ENCODE assay signal across 11 cellular contexts in the genomic region with DNA sequence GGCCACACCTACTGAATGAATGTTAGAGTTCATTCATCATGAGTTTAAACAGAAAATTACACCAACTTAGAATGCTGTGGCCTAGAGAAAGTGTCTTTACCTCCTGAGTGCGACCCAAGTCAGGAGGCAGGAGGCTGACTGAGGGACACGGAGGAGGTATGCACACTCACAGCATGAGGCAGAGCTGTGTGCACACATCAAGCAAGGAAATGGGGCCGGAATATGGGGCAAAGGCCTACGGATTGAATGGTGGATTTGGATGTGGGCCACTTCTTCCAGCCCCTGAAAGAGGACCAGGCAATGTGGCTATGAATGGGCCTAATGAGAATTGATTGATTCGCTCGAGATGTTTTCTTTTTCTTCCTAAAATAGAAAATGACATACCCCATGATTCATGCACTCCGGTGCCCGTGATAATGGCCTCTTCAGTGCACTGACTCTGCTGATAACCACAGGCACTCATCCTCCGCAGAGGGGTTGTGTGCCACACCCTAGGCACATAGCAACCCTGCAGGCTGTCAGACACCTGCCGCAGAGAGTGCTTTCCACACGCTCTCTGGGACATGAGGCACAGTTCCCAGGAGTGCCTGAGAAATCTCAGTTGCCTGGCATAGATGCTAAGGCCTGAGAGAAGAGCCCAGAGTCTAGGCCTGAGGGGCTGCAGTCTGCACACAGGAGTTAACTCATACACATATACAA.
DNase-seq lines count a peak whose midpoint lies in the region; ATAC-seq, FAIRE-seq and TF ChIP-seq lines count a peak whose summit lies in the region.
"Had no signal": no experiment of that assay in that cellular context is flagged by ENCODE, and none has a peak within 500 bp of the region (broad histone marks: within the 10 kb centered on the region; RNA-seq: fewer than 3 reads in every experiment).

No MANE protein-coding gene starts in this region.

- no peaks in the 10 kb centered on the region for H4K20me1 ChIP-seq in GM12878 (ENCODE audit: control insufficient read depth, insufficient read depth)

- in situ Hi-C loops in GM12878 (cut with MboI), result no loop called here

- H2AFZ ChIP-seq in GM12878 (ENCODE audit: control insufficient read depth, low read depth, low read length), result no peak overlapping the region

- no peaks in the 10 kb centered on the region for H3K79me2 ChIP-seq in GM12878 (ENCODE audit: control insufficient read depth, insufficient read depth, low read length)

- TF ChIP-seq CTCF in GM12878 (IDR thresholded peaks at IDR 0.05 in 2 of 3, conservative IDR thresholded peaks at IDR 0.05 in 1 of 3; ENCODE audit: control insufficient read depth in 2 of 3, extremely low read depth in 1 of 3, insufficient read depth in 1 of 3, low read depth in 3 of 3, low read length in 3 of 3) (no peak), mucosa of descending colon (IDR thresholded peaks at IDR 0.05) (no peak)

- no peak for TF ChIP-seq POLR2A in GM12878 (IDR thresholded peaks at IDR 0.05; ENCODE audit: low read depth, low read length)

- POLR2A ChIA-PET in GM12878 (lab: Charles Lee), result no interaction called here

- no peak overlapping the region for H3K27ac ChIP-seq in GM12878 (ENCODE audit: control insufficient read depth, insufficient read depth)

- H3K4me2 ChIP-seq in GM12878 (ENCODE audit: control insufficient read depth, insufficient read depth), result no peak overlapping the region

- no TSS peak for BruUV-seq in GM12878 (replicated peaks; lab: Mats Ljungman, UMichigan)

- H3K36me3 ChIP-seq in GM12878 (ENCODE audit: control insufficient read depth in 2 of 2, insufficient read depth in 2 of 2, low read length in 1 of 2) (no peaks in the 10 kb centered on the region), mucosa of descending colon (ENCODE audit: low read depth) (no peaks in the 10 kb centered on the region)

- H3K9ac ChIP-seq in GM12878 (ENCODE audit: control insufficient read depth, insufficient read depth, low read length), result no peak overlapping the region

- TF ChIP-seq EP300 in GM12878 (IDR thresholded peaks at IDR 0.05; ENCODE audit: borderline replicate concordance in 1 of 2, control insufficient read depth in 1 of 2, low read depth in 2 of 2, low read length in 2 of 2), result no peak

- ATAC-seq in GM12878 (peak; percentile 27; the same call in 2 of the 3 replicates), mucosa of descending colon (peak; percentile 96), HG02973 (IDR thresholded peaks at IDR 0.05; ENCODE audit: unreplicated experiment) (no peak)

- TF ChIP-seq RAD21 in GM12878 (IDR thresholded peaks at IDR 0.05; ENCODE audit: insufficient read depth, low read depth, low read length), result no peak

- H3K4me1 ChIP-seq in GM12878 (ENCODE audit: control insufficient read depth, insufficient read depth, low read length), result no peaks in the 10 kb centered on the region
- H3K4me1 ChIP-seq in mucosa of descending colon (ENCODE audit: low read depth), result peaks cover 17% of the 10 kb centered on the region

- RAD21 ChIA-PET in GM12878 (lab: Charles Lee; ENCODE audit: unreplicated experiment), result no interaction called here

- H3K4me3 ChIP-seq in GM12878, result no peak overlapping the region
- no peak overlapping the region for H3K4me3 ChIP-seq in mucosa of descending colon

- intact Hi-C loops in GM12878 (cut with micrococcal nuclease; ENCODE audit: unreplicated experiment), result no loop called here
- intact Hi-C loops in mucosa of descending colon (cut with DNase I, micrococcal nuclease), result no loop called here

- DNase-seq in DMS153 (lab: John Stamatoyannopoulos, UW) (peak; percentile 100), NCI-H2029 (lab: John Stamatoyannopoulos, UW) (peak; percentile 92), GM12878 (ENCODE audit: low read depth, low spot score) (no peak), mucosa of descending colon (peak; percentile 62 to 71 (median 69)), RKO (ENCODE audit: low spot score) (no peak)
- DNase-seq in effector CD4-positive, alpha-beta T cell, result no peak
- no peak for DNase-seq in stimulated activated CD4-positive, alpha-beta T cell treated with anti-CD3 and anti-CD28 coated beads, Interleukin-2, amount 100 ng/mL, for 48 hours
- DNase-seq: glutamatergic neuron; H9; stimulated activated CD4-positive, alpha-beta T cell treated with anti-CD3 and anti-CD28 coated beads, Interleukin-15, amount 100 ng/mL, for 24 hours had no signal

- H3K9me3 ChIP-seq in GM12878 (replicated peaks; ENCODE audit: control insufficient read depth, insufficient read depth, low read length) (no peaks in the 10 kb centered on the region), mucosa of descending colon (no peaks in the 10 kb centered on the region)

- FAIRE-seq in GM12878 (lab: Jason Lieb, UNC), result no peak

- CTCF ChIA-PET in GM12878 (lab: Yijun Ruan, JAX), result interaction anchor here (1.1 kb wide), 1 partner anchor 161 kb away, joined by 3 read pairs; no protein-coding TSS in a partner anchor

- SMC1A ChIA-PET in GM12878 (lab: Charles Lee; ENCODE audit: uncharacterized antibody, unreplicated experiment), result no interaction called here

- no peaks in the 10 kb centered on the region for H3K27me3 ChIP-seq in GM12878 (replicated peaks in 1 of 2; ENCODE audit: control insufficient read depth in 2 of 2, insufficient read depth in 2 of 2, low read length in 1 of 2)

- WGBS in GM12878 (ENCODE audit: insufficient coverage, insufficient replicate concordance, low lambda C conversion rate, missing lambda C conversion rate), result 42% methylated on average over 11 of the region's 11 CpGs

TF ChIP-seq in GM12878, 131 proteins besides CTCF, POLR2A, EP300 and RAD21:
- TF ChIP-seq SMAD5 (IDR thresholded peaks at IDR 0.05; ENCODE audit: low read depth), result no peak
- TF ChIP-seq, protein P1, sequence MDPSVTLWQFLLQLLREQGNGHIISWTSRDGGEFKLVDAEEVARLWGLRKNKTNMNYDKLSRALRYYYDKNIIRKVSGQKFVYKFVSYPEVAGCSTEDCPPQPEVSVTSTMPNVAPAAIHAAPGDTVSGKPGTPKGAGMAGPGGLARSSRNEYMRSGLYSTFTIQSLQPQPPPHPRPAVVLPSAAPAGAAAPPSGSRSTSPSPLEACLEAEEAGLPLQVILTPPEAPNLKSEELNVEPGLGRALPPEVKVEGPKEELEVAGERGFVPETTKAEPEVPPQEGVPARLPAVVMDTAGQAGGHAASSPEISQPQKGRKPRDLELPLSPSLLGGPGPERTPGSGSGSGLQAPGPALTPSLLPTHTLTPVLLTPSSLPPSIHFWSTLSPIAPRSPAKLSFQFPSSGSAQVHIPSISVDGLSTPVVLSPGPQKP (IDR thresholded peaks at IDR 0.05; ENCODE audit: low read depth, low read length), result no peak
- no peak for TF ChIP-seq ETV6 (conservative IDR thresholded peaks at IDR 0.05 in 1 of 2, IDR thresholded peaks at IDR 0.05 in 1 of 2; ENCODE audit: borderline replicate concordance in 1 of 2, low read depth in 1 of 2)
- TF ChIP-seq, protein P2, sequence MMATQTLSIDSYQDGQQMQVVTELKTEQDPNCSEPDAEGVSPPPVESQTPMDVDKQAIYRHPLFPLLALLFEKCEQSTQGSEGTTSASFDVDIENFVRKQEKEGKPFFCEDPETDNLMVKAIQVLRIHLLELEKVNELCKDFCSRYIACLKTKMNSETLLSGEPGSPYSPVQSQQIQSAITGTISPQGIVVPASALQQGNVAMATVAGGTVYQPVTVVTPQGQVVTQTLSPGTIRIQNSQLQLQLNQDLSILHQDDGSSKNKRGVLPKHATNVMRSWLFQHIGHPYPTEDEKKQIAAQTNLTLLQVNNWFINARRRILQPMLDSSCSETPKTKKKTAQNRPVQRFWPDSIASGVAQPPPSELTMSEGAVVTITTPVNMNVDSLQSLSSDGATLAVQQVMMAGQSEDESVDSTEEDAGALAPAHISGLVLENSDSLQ (IDR thresholded peaks at IDR 0.05), result no peak
- no peak for TF ChIP-seq HDGF (IDR thresholded peaks at IDR 0.05)
- TF ChIP-seq JUNB (IDR thresholded peaks at IDR 0.05), result no peak
- TF ChIP-seq, protein P3, sequence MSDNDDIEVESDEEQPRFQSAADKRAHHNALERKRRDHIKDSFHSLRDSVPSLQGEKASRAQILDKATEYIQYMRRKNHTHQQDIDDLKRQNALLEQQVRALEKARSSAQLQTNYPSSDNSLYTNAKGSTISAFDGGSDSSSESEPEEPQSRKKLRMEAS (IDR thresholded peaks at IDR 0.05; ENCODE audit: low read depth, low read length), result no peak
- TF ChIP-seq DPF2 (IDR thresholded peaks at IDR 0.05), result no peak
- TF ChIP-seq, protein P4, sequence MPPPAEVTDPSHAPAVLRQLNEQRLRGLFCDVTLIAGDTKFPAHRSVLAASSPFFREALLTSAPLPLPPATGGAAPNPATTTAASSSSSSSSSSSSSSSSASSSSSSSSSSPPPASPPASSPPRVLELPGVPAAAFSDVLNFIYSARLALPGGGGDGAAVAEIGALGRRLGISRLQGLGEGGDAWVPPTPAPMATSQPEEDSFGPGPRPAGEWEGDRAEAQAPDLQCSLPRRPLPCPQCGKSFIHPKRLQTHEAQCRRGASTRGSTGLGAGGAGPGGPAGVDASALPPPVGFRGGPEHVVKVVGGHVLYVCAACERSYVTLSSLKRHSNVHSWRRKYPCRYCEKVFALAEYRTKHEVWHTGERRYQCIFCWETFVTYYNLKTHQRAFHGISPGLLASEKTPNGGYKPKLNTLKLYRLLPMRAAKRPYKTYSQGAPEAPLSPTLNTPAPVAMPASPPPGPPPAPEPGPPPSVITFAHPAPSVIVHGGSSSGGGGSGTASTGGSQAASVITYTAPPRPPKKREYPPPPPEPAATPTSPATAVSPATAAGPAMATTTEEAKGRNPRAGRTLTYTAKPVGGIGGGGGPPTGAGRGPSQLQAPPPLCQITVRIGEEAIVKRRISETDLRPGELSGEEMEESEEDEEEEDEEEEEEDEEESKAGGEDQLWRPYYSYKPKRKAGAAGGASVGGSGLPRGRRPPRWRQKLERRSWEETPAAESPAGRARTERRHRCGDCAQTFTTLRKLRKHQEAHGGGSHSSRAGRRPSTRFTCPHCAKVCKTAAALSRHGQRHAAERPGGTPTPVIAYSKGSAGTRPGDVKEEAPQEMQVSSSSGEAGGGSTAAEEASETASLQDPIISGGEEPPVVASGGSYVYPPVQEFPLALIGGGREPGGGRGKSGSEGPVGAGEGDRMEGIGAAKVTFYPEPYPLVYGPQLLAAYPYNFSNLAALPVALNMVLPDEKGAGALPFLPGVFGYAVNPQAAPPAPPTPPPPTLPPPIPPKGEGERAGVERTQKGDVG (CRISPR knock-in tag; IDR thresholded peaks at IDR 0.05), result no peak
- no peak for TF ChIP-seq BHLHE40 (IDR thresholded peaks at IDR 0.05; ENCODE audit: borderline replicate concordance in 1 of 2, low read depth in 2 of 2, low read length in 1 of 2)
- no peak for TF ChIP-seq LARP7 (IDR thresholded peaks at IDR 0.05)
- no peak for TF ChIP-seq BCL11A (IDR thresholded peaks at IDR 0.05; ENCODE audit: low read depth, low read length)
- TF ChIP-seq ESRRA (IDR thresholded peaks at IDR 0.05; ENCODE audit: low read length), result no peak
- TF ChIP-seq MEF2A (IDR thresholded peaks at IDR 0.05; ENCODE audit: insufficient read depth, low read depth, low read length), result no peak
- no peak for TF ChIP-seq RBBP5 (conservative IDR thresholded peaks at IDR 0.05)

Comparison
In these comparisons a context has a peak if more than half of its experiments do, and no peak if none do; other contexts are left out.
1. DNase-seq: peak in DMS153 (single experiment), NCI-H2029 (single experiment) and mucosa of descending colon (3 of 3); none in GM12878 (single experiment), effector CD4-positive, alpha-beta T cell (single experiment), RKO (single experiment) and stimulated activated CD4-positive, alpha-beta T cell treated with anti-CD3 and anti-CD28 coated beads, Interleukin-2, amount 100 ng/mL, for 48 hours (0 of 2).